In genomic region chr19:16470911-16471811, GRCh38 we compare ENCODE assay signal across 8 cellular contexts. TPM values are rescaled to one million over a fixed set of nuclear protein-coding genes. Genes with fewer than 3 reads are reported as not detected.
A peak's percentile ranks its signal among the peaks of the same experiment; 100 is the strongest.
DNase-seq lines count a peak whose midpoint lies in the region; ATAC-seq and TF ChIP-seq lines count a peak whose summit lies in the region.

No MANE protein-coding gene starts in this region.

- ATAC-seq in GM21381 (IDR thresholded peaks at IDR 0.05; ENCODE audit: unreplicated experiment) (peak; percentile 24), psoas muscle (peak in 2 of 4 donors; percentile 22 to 31)

- no peak for TF ChIP-seq CTCF in psoas muscle (IDR thresholded peaks at IDR 0.05)

- H3K36me3 ChIP-seq in HUES6 (ENCODE audit: control insufficient read depth, insufficient read depth, low read length) (no peaks in the 10 kb centered on the region), psoas muscle (ENCODE audit: insufficient read depth in 1 of 2, low read depth in 1 of 2) (no peaks in the 10 kb centered on the region)

- H3K9me3 ChIP-seq in HUES6 (ENCODE audit: control insufficient read depth, insufficient read depth, low read depth, low read length) (0 out of 2 replicates have a peak, but pooled peaks cover 5% of the 10 kb centered on the region), psoas muscle (no peaks in the 10 kb centered on the region)

- peak overlapping the region; percentile 73 for H3K9ac ChIP-seq in HUES6 (ENCODE audit: low read length)

- H3K27ac Mint-ChIP-seq in activated T-helper 2 cell treated with anti-CD3 and anti-CD28 coated beads, Interferon-gamma antibody, Interleukin-2, Interleukin-4, amounts not matched to agents 10 μg/mL and 5 μg/mL and 100 μg/mL, durations not matched to agents 14 hours and 24 hours and 36 hours: no peak overlapping the region

- peaks cover 16% of the 10 kb centered on the region; the same call in 1 of the 2 replicates for H3K4me1 ChIP-seq in HUES6 (ENCODE audit: control insufficient read depth, insufficient read depth, low read length)
- peaks cover 48% of the 10 kb centered on the region for H3K4me1 ChIP-seq in psoas muscle

- H3K27me3 ChIP-seq in HUES6 (ENCODE audit: control insufficient read depth, insufficient read depth, low read length) (peaks cover 3% of the 10 kb centered on the region; the same call in 1 of the 2 replicates), psoas muscle (ENCODE audit: insufficient read depth in 3 of 3, low read length in 2 of 3) (no peaks in the 10 kb centered on the region)

- peaks cover 18% of the 10 kb centered on the region for H3K4me1 Mint-ChIP-seq in activated T-helper 2 cell treated with anti-CD3 and anti-CD28 coated beads, Interferon-gamma antibody, Interleukin-2, Interleukin-4, amounts not matched to agents 10 μg/mL and 5 μg/mL and 100 μg/mL, durations not matched to agents 14 hours and 24 hours and 36 hours (ENCODE audit: low read depth)

- WGBS in psoas muscle, 3 donors: 1% methylated on average over 47 to 67 of the region's 67 CpGs

- H3K4me3 Mint-ChIP-seq in activated T-helper 2 cell treated with anti-CD3 and anti-CD28 coated beads, Interferon-gamma antibody, Interleukin-2, Interleukin-4, amounts not matched to agents 10 μg/mL and 5 μg/mL and 100 μg/mL, durations not matched to agents 14 hours and 24 hours and 36 hours (ENCODE audit: low read depth): peak overlapping the region; percentile 87

- intact Hi-C loops in activated T-helper 2 cell treated with anti-CD3 and anti-CD28 coated beads, Interferon-gamma antibody, Interleukin-2, Interleukin-4, amounts not matched to agents 10 μg/mL and 5 μg/mL and 100 μg/mL, durations not matched to agents 14 hours and 24 hours and 36 hours (cut with micrococcal nuclease): loop anchor here (1.0 kb wide), 1 partner anchor 25 kb away; the partner anchor contains the start of genes C19orf44 and CALR3
- intact Hi-C loops in head of caudate nucleus (cut with DNase I): loop anchor here (5.0 kb wide), 1 partner anchor 71 kb away; the partner anchor contains the start of gene CHERP
- intact Hi-C loops in psoas muscle (cut with DNase I): no loop called here

- H3K27ac ChIP-seq in HUES6 (ENCODE audit: low read depth, low read length) (no peak overlapping the region; the same call in 1 of the 2 replicates), psoas muscle (peak overlapping the region; percentile 94)

- H3K9me3 Mint-ChIP-seq in activated T-helper 2 cell treated with anti-CD3 and anti-CD28 coated beads, Interferon-gamma antibody, Interleukin-2, Interleukin-4, amounts not matched to agents 10 μg/mL and 5 μg/mL and 100 μg/mL, durations not matched to agents 14 hours and 24 hours and 36 hours: no peaks in the 10 kb centered on the region

- H3K4me3 ChIP-seq in HUES6 (ENCODE audit: low read depth, low read length) (peak overlapping the region; percentile 87), psoas muscle (peak overlapping the region; percentile 97)

- peaks cover 3% of the 10 kb centered on the region for H3K27me3 Mint-ChIP-seq in activated T-helper 2 cell treated with anti-CD3 and anti-CD28 coated beads, Interferon-gamma antibody, Interleukin-2, Interleukin-4, amounts not matched to agents 10 μg/mL and 5 μg/mL and 100 μg/mL, durations not matched to agents 14 hours and 24 hours and 36 hours (ENCODE audit: low read depth)

- peaks cover 13% of the 10 kb centered on the region for H3K36me3 Mint-ChIP-seq in activated T-helper 2 cell treated with anti-CD3 and anti-CD28 coated beads, Interferon-gamma antibody, Interleukin-2, Interleukin-4, amounts not matched to agents 10 μg/mL and 5 μg/mL and 100 μg/mL, durations not matched to agents 14 hours and 24 hours and 36 hours (ENCODE audit: low read depth)

- DNase-seq in Daoy (ENCODE audit: low read depth) (peak; percentile 34), head of caudate nucleus (peak in 29 of 42 donors; percentile 10 to 59 (median 34)), psoas muscle (peak in 1 of 2 donors; percentile 66), cerebellum (ENCODE audit: low spot score) (no peak), NOMO-1 treated with dmso at 0.1 percent for 144 hours (lab: John Stamatoyannopoulos, UW; ENCODE audit: unreplicated experiment) (no peak)
- peak; percentile 22 for DNase-seq in activated T-helper 2 cell treated with anti-CD3 and anti-CD28 coated beads, Interferon-gamma antibody, Interleukin-2, Interleukin-4, amounts not matched to agents 10 μg/mL and 5 μg/mL and 100 μg/mL, durations not matched to agents 14 hours and 24 hours and 36 hours (ENCODE audit: low spot score)

RNA-seq across cellular contexts. Expression of gene EPS15L1, which starts 0.6 kb away (rescaled TPM):
- 9.0 and 9.9 TPM in 2 replicates for total RNA-seq in Daoy (2014; rRNA removed; shearing (Covaris generic))
- total RNA-seq in activated T-helper 2 cell treated with anti-CD3 and anti-CD28 coated beads, Interferon-gamma antibody, Interleukin-2, Interleukin-4, amounts not matched to agents 10 μg/mL and 5 μg/mL and 100 μg/mL, durations not matched to agents 14 hours and 24 hours and 36 hours: 36.9 and 40.6 TPM in 2 replicates
- total RNA-seq in psoas muscle: 100 to 1,000 TPM in 2 of 4 donors, 10 to 100 TPM in 2; 49.1 to 125 (median 86.1) TPM
- polyA plus RNA-seq in psoas muscle: 10 to 100 TPM; 60.7 to 80.2 (median 65.4) TPM
- 30.4 TPM for total RNA-seq in cerebellum

RNA-seq across cellular contexts. Expression of gene CALR3, which starts 24.8 kb away (rescaled TPM):
- total RNA-seq in Daoy (2014; rRNA removed; shearing (Covaris generic)): 0.09 TPM in 1 of 2 replicates, not detected in the other
- not detected in 2 replicates for total RNA-seq in activated T-helper 2 cell treated with anti-CD3 and anti-CD28 coated beads, Interferon-gamma antibody, Interleukin-2, Interleukin-4, amounts not matched to agents 10 μg/mL and 5 μg/mL and 100 μg/mL, durations not matched to agents 14 hours and 24 hours and 36 hours
- under 1 TPM in 1 of 4 donors, not detected in 3; 0.32 TPM for total RNA-seq in psoas muscle
- polyA plus RNA-seq in psoas muscle: under 1 TPM in 2 of 3 donors, not detected in 1; 0.07 to 0.25 TPM
- not detected for total RNA-seq in cerebellum

RNA-seq across cellular contexts. Expression of gene C19orf44, which starts 25.0 kb away (rescaled TPM):
- 3.2 and 6.9 TPM in 2 replicates for total RNA-seq in Daoy (2014; rRNA removed; shearing (Covaris generic))
- 3.8 and 3.9 TPM in 2 replicates for total RNA-seq in activated T-helper 2 cell treated with anti-CD3 and anti-CD28 coated beads, Interferon-gamma antibody, Interleukin-2, Interleukin-4, amounts not matched to agents 10 μg/mL and 5 μg/mL and 100 μg/mL, durations not matched to agents 14 hours and 24 hours and 36 hours
- total RNA-seq in psoas muscle (1 to 10 TPM; 3.8 to 7.1 (median 5.2) TPM), cerebellum (5.6 TPM)
- 1 to 10 TPM; 5.7 to 7.4 (median 6.1) TPM for polyA plus RNA-seq in psoas muscle

Comparison
In these comparisons a context has a peak if more than half of its experiments do, and no peak if none do; other contexts are left out.
1. DNase-seq: peak in Daoy (single experiment), activated T-helper 2 cell treated with anti-CD3 and anti-CD28 coated beads, Interferon-gamma antibody, Interleukin-2, Interleukin-4, amounts not matched to agents 10 μg/mL and 5 μg/mL and 100 μg/mL, durations not matched to agents 14 hours and 24 hours and 36 hours (single experiment) and head of caudate nucleus (29 of 42); none in cerebellum (single experiment) and NOMO-1 treated with dmso at 0.1 percent for 144 hours (single experiment).
2. intact Hi-C loops: an anchor here in activated T-helper 2 cell treated with anti-CD3 and anti-CD28 coated beads, Interferon-gamma antibody, Interleukin-2, Interleukin-4, amounts not matched to agents 10 μg/mL and 5 μg/mL and 100 μg/mL, durations not matched to agents 14 hours and 24 hours and 36 hours (1.0 kb wide) and head of caudate nucleus (5.0 kb wide); none called in psoas muscle.